Comparison of ENCODE assay signal across 17 cellular contexts in the genomic region with DNA sequence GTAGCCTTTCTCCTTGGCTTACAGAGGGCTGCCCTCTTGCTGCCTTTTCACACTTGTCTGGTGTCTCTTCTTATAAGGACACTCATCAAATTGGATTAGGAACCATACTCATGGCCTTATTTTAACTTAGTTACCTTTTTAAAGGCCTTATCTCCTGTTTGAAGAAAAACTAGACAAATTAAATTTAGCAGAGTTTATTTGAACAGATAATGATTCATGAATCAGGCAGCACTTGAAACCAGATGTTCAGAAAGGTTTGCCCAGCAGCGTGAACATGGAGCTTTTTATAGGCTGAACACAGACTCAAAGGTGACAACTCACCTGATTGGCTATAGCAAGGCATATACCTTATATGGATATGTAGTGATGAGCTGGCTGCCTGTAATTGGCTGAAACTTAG.
A peak's percentile ranks its signal among the peaks of the same experiment; 100 is the strongest.
DNase-seq lines count a peak whose midpoint lies in the region; ATAC-seq and TF ChIP-seq lines count a peak whose summit lies in the region.
"Had no signal": no experiment of that assay in that cellular context is flagged by ENCODE, and none has a peak within 500 bp of the region (broad histone marks: within the 10 kb centered on the region; RNA-seq: fewer than 3 reads in every experiment).

No MANE protein-coding gene starts in this region.

- TF ChIP-seq RAD21 in SK-N-SH (IDR thresholded peaks at IDR 0.05; ENCODE audit: low read length): no peak

- H3K36me3 ChIP-seq in HEK293 (ENCODE audit: control insufficient read depth in 2 of 2, insufficient read depth in 1 of 2, low read length in 2 of 2): peaks cover 0 to 4% of the 10 kb centered on the region in 2 experiments; a peak in 1 of 3 replicates
- H3K36me3 ChIP-seq in SK-N-SH (replicated peaks in 1 of 2; ENCODE audit: control insufficient read depth in 1 of 2, insufficient read depth in 2 of 2, low read length in 1 of 2): peaks cover 12 to 35% of the 10 kb centered on the region in 2 experiments
- H3K36me3 ChIP-seq: HAP-1 had no signal

- ATAC-seq in HG02885 (IDR thresholded peaks at IDR 0.05; ENCODE audit: poor library complexity, unreplicated experiment): peak; percentile 43
- ATAC-seq: K562 had no signal

- H3F3A ChIP-seq in SK-N-SH (replicated peaks; ENCODE audit: insufficient read depth): peaks cover 6% of the 10 kb centered on the region

- no peak for TF ChIP-seq CTCF in HEK293 (tag by site-specific recombination; IDR thresholded peaks at IDR 0.05)
- TF ChIP-seq CTCF in SK-N-SH (IDR thresholded peaks at IDR 0.05): no peak
- TF ChIP-seq CTCF in foreskin fibroblast (IDR thresholded peaks at IDR 0.05; ENCODE audit: low read depth, low read length): no peak

- H3K9me2 ChIP-seq in SK-N-SH: no peaks in the 10 kb centered on the region

- no peaks in the 10 kb centered on the region for H3K9me3 ChIP-seq in HEK293 (ENCODE audit: control insufficient read depth, insufficient read depth, low read depth, low read length)
- peaks cover 10% of the 10 kb centered on the region; the same call in 1 of the 2 replicates for H3K9me3 ChIP-seq in SK-N-SH
- H3K9me3 ChIP-seq: Caco-2, HAP-1 had no signal

- H4K20me1 ChIP-seq in SK-N-SH (ENCODE audit: insufficient read depth): no peaks in the 10 kb centered on the region

- H3K4me3 ChIP-seq in HEK293 (ENCODE audit: low read depth, low read length) (no peak overlapping the region), SK-N-SH (ENCODE audit: low read depth in 2 of 2, low read length in 1 of 2) (no peak overlapping the region), foreskin fibroblast (ENCODE audit: low read depth in 1 of 2, low read length in 2 of 2) (no peak overlapping the region)
- H3K4me3 ChIP-seq: HAP-1, K562 had no signal

- H3K27ac ChIP-seq in HEK293 (ENCODE audit: extremely low read depth, low read depth, low read length): no peak overlapping the region
- peak overlapping the region in 1 of 2 experiments; percentile 60; a peak in 2 of 4 replicates for H3K27ac ChIP-seq in SK-N-SH (ENCODE audit: low read depth in 2 of 2, low read length in 1 of 2)
- H3K27ac ChIP-seq: C4-2B, HL-60 had no signal

- TF ChIP-seq EP300 in SK-N-SH (IDR thresholded peaks at IDR 0.05; ENCODE audit: borderline replicate concordance in 1 of 2, low read depth in 1 of 2, low read length in 1 of 2): peak in 1 of 2 experiments; percentile 73; a peak in 2 of 4 replicates

- peak; percentile 22 for DNase-seq in SK-N-SH
- peak; percentile 12 to 51 for DNase-seq in foreskin fibroblast
- no peak for DNase-seq in activated effector memory CD4-positive, alpha-beta T cell treated with anti-CD3 and anti-CD28 coated beads, Interleukin-2, amount 50 U/mL, for 16 hours
- DNase-seq in NCI-H1048 (lab: John Stamatoyannopoulos, UW): no peak
- DNase-seq in glomerular visceral epithelial cell (ENCODE audit: extremely low spot score): no peak
- DNase-seq: ACHN; Caco-2; CD4-positive, alpha-beta T cell; DMS79 treated with DMSO at 0.1 percent for 48 hours; GF-D8; HFFc6 had no signal

- peaks cover 9% of the 10 kb centered on the region; the same call in 1 of the 2 replicates for H3K79me2 ChIP-seq in SK-N-SH (ENCODE audit: insufficient read depth)

- no peak overlapping the region for H3K9ac ChIP-seq in SK-N-SH

- CTCF ChIA-PET in HEK293 (lab: Yijun Ruan, JAX) (no interaction called here), SK-N-SH (lab: Yijun Ruan, JAX) (interaction anchor here (1.1 to 1.5 kb wide), 2 partner anchors 680 to 882 kb away, joined by 3 to 4 read pairs; no protein-coding TSS in a partner anchor)

- no peaks in the 10 kb centered on the region for H3K27me3 ChIP-seq in SK-N-SH (ENCODE audit: insufficient read depth)

- POLR2A ChIA-PET in HEK293 (lab: Yijun Ruan, JAX) (no interaction called here), SK-N-SH (lab: Yijun Ruan, JAX) (no interaction called here)

- WGBS in SK-N-SH (ENCODE audit: low lambda C conversion rate): 100% methylated on average over 1 of the region's 1 CpG

- H3K4me2 ChIP-seq in SK-N-SH: no peak overlapping the region

- H3K4me1 ChIP-seq in HEK293 (ENCODE audit: control insufficient read depth, insufficient read depth, low read length): no peaks in the 10 kb centered on the region
- H3K4me1 ChIP-seq in SK-N-SH (ENCODE audit: control insufficient read depth in 1 of 2, insufficient read depth in 2 of 2, low read depth in 1 of 2, low read length in 1 of 2): peaks cover 16 to 18% of the 10 kb centered on the region in 2 experiments; a peak in 2 of 4 replicates
- H3K4me1 ChIP-seq: Caco-2, HAP-1 had no signal

- H2AFZ ChIP-seq in SK-N-SH (ENCODE audit: low read depth): no peak overlapping the region

TF ChIP-seq in HEK293, 187 proteins besides CTCF, POLR2A, EP300 and RAD21:
- TF ChIP-seq ZNF549 (tag by site-specific recombination; IDR thresholded peaks at IDR 0.05): peak; percentile 72; the same call in 1 of the 2 replicates
- TF ChIP-seq, protein P1, sequence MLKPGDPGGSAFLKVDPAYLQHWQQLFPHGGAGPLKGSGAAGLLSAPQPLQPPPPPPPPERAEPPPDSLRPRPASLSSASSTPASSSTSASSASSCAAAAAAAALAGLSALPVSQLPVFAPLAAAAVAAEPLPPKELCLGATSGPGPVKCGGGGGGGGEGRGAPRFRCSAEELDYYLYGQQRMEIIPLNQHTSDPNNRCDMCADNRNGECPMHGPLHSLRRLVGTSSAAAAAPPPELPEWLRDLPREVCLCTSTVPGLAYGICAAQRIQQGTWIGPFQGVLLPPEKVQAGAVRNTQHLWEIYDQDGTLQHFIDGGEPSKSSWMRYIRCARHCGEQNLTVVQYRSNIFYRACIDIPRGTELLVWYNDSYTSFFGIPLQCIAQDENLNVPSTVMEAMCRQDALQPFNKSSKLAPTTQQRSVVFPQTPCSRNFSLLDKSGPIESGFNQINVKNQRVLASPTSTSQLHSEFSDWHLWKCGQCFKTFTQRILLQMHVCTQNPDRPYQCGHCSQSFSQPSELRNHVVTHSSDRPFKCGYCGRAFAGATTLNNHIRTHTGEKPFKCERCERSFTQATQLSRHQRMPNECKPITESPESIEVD (tag by site-specific recombination; IDR thresholded peaks at IDR 0.05): no peak

TF ChIP-seq in SK-N-SH, 30 proteins besides CTCF, POLR2A, EP300 and RAD21:
- TF ChIP-seq TCF12 (IDR thresholded peaks at IDR 0.05) (peak; percentile 13; the same call in 1 of the 2 replicates), RCOR1 (IDR thresholded peaks at IDR 0.05; ENCODE audit: low read length) (0 out of 2 replicates have a peak, but pooled peaks have one; percentile 12), GATA2 (CRISPR knock-in tag; IDR thresholded peaks at IDR 0.05) (peak; percentile 58; the same call in 1 of the 2 replicates), RFX5 (IDR thresholded peaks at IDR 0.05; ENCODE audit: low read length) (no peak)
- TF ChIP-seq, protein P2, sequence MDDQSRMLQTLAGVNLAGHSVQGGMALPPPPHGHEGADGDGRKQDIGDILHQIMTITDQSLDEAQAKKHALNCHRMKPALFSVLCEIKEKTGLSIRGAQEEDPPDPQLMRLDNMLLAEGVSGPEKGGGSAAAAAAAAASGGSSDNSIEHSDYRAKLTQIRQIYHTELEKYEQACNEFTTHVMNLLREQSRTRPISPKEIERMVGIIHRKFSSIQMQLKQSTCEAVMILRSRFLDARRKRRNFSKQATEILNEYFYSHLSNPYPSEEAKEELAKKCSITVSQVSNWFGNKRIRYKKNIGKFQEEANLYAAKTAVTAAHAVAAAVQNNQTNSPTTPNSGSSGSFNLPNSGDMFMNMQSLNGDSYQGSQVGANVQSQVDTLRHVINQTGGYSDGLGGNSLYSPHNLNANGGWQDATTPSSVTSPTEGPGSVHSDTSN (IDR thresholded peaks at IDR 0.05): no peak

Comparison
In these comparisons a context has a peak if more than half of its experiments do, and no peak if none do; other contexts are left out.
1. DNase-seq: peak in SK-N-SH (single experiment) and foreskin fibroblast (2 of 2); none in activated effector memory CD4-positive, alpha-beta T cell treated with anti-CD3 and anti-CD28 coated beads, Interleukin-2, amount 50 U/mL, for 16 hours (single experiment), NCI-H1048 (single experiment) and glomerular visceral epithelial cell (single experiment).